In the genomic region with DNA sequence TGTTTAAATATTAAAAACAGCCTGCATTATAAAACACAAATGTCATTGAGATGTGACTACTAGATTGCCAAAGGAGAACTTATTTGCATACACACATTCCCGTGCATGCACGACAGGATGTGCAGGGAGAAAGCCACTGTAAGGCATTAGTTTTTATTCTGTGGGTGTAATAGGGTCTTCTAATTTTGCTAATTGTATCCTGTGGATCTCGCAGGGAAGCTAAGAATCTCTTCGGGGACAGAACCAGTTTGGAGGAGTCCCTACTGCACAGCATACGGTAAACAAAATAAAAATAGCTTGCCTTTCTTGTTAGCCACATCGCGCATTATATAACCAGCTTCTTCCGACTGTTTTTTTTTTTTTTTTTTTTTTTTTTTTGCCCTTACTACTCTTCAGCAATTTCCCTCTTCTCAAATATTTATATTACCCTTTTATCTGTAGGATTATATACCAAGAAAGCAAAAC, we compare ENCODE assay signal across 8 cellular contexts. TPM values are rescaled to one million over a fixed set of nuclear protein-coding genes. Genes with fewer than 3 reads are reported as not detected.
DNase-seq lines count a peak whose midpoint lies in the region; ATAC-seq and TF ChIP-seq lines count a peak whose summit lies in the region.

No MANE protein-coding gene starts in this region.

- peak overlapping the region; percentile 96 for H3K27ac Mint-ChIP-seq in activated naive CD4-positive, alpha-beta T cell treated with anti-CD3 and anti-CD28 coated beads, Interleukin-2, amount 50 U/mL, for 24 hours

- no peak for TF ChIP-seq EP300 in gastroesophageal sphincter (IDR thresholded peaks at IDR 0.05)

- no peaks in the 10 kb centered on the region for H3K36me3 ChIP-seq in WERI-Rb-1
- H3K36me3 ChIP-seq in gastroesophageal sphincter = no peaks in the 10 kb centered on the region

- no peaks in the 10 kb centered on the region for H3K9me3 Mint-ChIP-seq in activated naive CD4-positive, alpha-beta T cell treated with anti-CD3 and anti-CD28 coated beads, Interleukin-2, amount 50 U/mL, for 24 hours

- H3K9me3 ChIP-seq in WERI-Rb-1 (ENCODE audit: severe bottlenecking) = no peaks in the 10 kb centered on the region
- no peaks in the 10 kb centered on the region for H3K9me3 ChIP-seq in gastroesophageal sphincter

- TF ChIP-seq CTCF in WERI-Rb-1 (IDR thresholded peaks at IDR 0.05; ENCODE audit: low read depth, low read length) (no peak), gastroesophageal sphincter (IDR thresholded peaks at IDR 0.05) (no peak)

- ATAC-seq in gastroesophageal sphincter = no peak

- no peak for TF ChIP-seq POLR2A in gastroesophageal sphincter (IDR thresholded peaks at IDR 0.05)

- H3K27ac ChIP-seq in WERI-Rb-1 (no peak overlapping the region), gastroesophageal sphincter (peak overlapping the region; percentile 99)

- H3K4me3 ChIP-seq in WERI-Rb-1 (ENCODE audit: low read depth, low read length) (peak overlapping the region; percentile 60), gastroesophageal sphincter (peak overlapping the region; percentile 92 to 95)

- H3K36me3 Mint-ChIP-seq in activated naive CD4-positive, alpha-beta T cell treated with anti-CD3 and anti-CD28 coated beads, Interleukin-2, amount 50 U/mL, for 24 hours = no peaks in the 10 kb centered on the region

- peaks cover 67% of the 10 kb centered on the region for H3K4me1 Mint-ChIP-seq in activated naive CD4-positive, alpha-beta T cell treated with anti-CD3 and anti-CD28 coated beads, Interleukin-2, amount 50 U/mL, for 24 hours

- 0% methylated on average over 8 of the region's 8 CpGs for WGBS in gastroesophageal sphincter (ENCODE audit: low coverage in 1 of 2), 2 donors

- peaks cover 0 to 70% (median 10%) of the 10 kb centered on the region in 3 donors for H3K4me1 ChIP-seq in gastroesophageal sphincter

- peak overlapping the region; percentile 93 for H3K4me3 Mint-ChIP-seq in activated naive CD4-positive, alpha-beta T cell treated with anti-CD3 and anti-CD28 coated beads, Interleukin-2, amount 50 U/mL, for 24 hours

- H3K27me3 Mint-ChIP-seq in activated naive CD4-positive, alpha-beta T cell treated with anti-CD3 and anti-CD28 coated beads, Interleukin-2, amount 50 U/mL, for 24 hours = no peaks in the 10 kb centered on the region

- DNase-seq in activated naive CD4-positive, alpha-beta T cell treated with Interleukin-2 at 50 U/mL for 16 hours = no peak
- DNase-seq in WERI-Rb-1 = no peak
- peak; percentile 49 for DNase-seq in putamen (ENCODE audit: low spot score)
- no peak for DNase-seq in NCI-H1417 treated with DMSO at 0.1 percent for 48 hours (lab: John Stamatoyannopoulos, UW)
- no peak for DNase-seq in GM19238 (ENCODE audit: insufficient read length, low spot score)
- DNase-seq in HPDE6-E6E7 (ENCODE audit: extremely low spot score) = no peak

- H3K27me3 ChIP-seq in WERI-Rb-1 (ENCODE audit: insufficient read depth, low read depth, severe bottlenecking) (peaks cover 20% of the 10 kb centered on the region), gastroesophageal sphincter (no peaks in the 10 kb centered on the region)

RNA-seq across cellular contexts. Expression of gene ATXN1, which starts 2.0 kb away (rescaled TPM):
- total RNA-seq in gastroesophageal sphincter = 10 to 100 TPM; 38.7 to 78.3 (median 62.6) TPM
